Comparison of ENCODE assay signal across 10 cellular contexts in the genomic region with DNA sequence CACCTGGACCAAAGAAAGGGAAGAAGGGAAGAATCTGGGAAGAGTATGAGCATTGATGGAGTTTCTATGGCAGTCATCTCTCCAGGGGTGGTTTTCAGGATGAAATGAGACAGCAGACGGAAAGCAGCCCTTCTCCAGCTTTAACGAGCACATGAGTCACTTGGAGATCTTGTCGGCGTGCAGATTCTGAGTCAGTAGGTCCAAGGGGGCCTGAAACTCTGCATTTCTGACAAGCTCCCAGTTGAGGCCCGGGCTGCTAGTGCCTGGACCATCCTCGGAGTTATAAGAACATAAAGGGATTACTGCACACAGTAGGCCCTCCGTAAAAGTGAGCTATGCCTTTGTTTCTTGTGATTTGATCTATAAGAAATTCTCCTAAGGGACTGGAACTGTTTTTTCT. TPM values are rescaled to one million over a fixed set of nuclear protein-coding genes. Genes with fewer than 3 reads are reported as not detected.
A peak's percentile ranks its signal among the peaks of the same experiment; 100 is the strongest.
DNase-seq lines count a peak whose midpoint lies in the region; ATAC-seq and TF ChIP-seq lines count a peak whose summit lies in the region.
"Had no signal": no experiment of that assay in that cellular context is flagged by ENCODE, and none has a peak within 500 bp of the region (broad histone marks: within the 10 kb centered on the region; RNA-seq: fewer than 3 reads in every experiment).

No MANE protein-coding gene starts in this region.

- peaks cover 43 to 100% (median 99%) of the 10 kb centered on the region in 9 donors for H3K4me1 ChIP-seq in heart right ventricle
- H3K4me1 ChIP-seq in mesenchymal stem cell (ENCODE audit: control insufficient read depth, insufficient read depth, low read depth, low read length): peaks cover 56% of the 10 kb centered on the region
- H3K4me1 ChIP-seq in aorta (ENCODE audit: control insufficient read depth in 1 of 2, insufficient read depth in 2 of 2, low read length in 2 of 2): peaks cover 0 to 16% of the 10 kb centered on the region in 2 donors

- H3K4me1 Mint-ChIP-seq in WTC11: peaks cover 48% of the 10 kb centered on the region
- H3K4me1 Mint-ChIP-seq: activated naive CD4-positive, alpha-beta T cell treated with anti-CD3 and anti-CD28 coated beads, Interleukin-2, amount 50 U/mL, for 24 hours had no signal

- H2AK5ac ChIP-seq in mesenchymal stem cell (ENCODE audit: low read length, severe bottlenecking): peak overlapping the region; percentile 91

- H3K4me3 Mint-ChIP-seq in WTC11: no peak overlapping the region
- H3K4me3 Mint-ChIP-seq: activated naive CD4-positive, alpha-beta T cell treated with anti-CD3 and anti-CD28 coated beads, Interleukin-2, amount 50 U/mL, for 24 hours had no signal

- POLR2A ChIA-PET in WTC11 (lab: Charles Lee): no interaction called here

- DNase-seq in heart right ventricle (no peak), left ventricle myocardium superior (no peak), cardiac fibroblast (ENCODE audit: low read depth in 2 of 2) (peak; percentile 67 to 87), mesenchymal stem cell (peak; percentile 88), aorta (no peak), GDM1 (lab: John Stamatoyannopoulos, UW) (no peak), WTC11 (ENCODE audit: low spot score) (no peak)

- H3K4me3 ChIP-seq in heart right ventricle: no peak overlapping the region
- H3K4me3 ChIP-seq in cardiac fibroblast (replicated peaks in 1 of 2; ENCODE audit: low read depth in 2 of 2, low read length in 2 of 2): no peak overlapping the region
- H3K4me3 ChIP-seq in mesenchymal stem cell (ENCODE audit: insufficient read depth in 1 of 2, low read depth in 1 of 2, low read length in 2 of 2): no peak overlapping the region
- H3K4me3 ChIP-seq in aorta (ENCODE audit: low read length in 2 of 2): no peak overlapping the region

- H3K27ac ChIP-seq in heart right ventricle (peak overlapping the region; percentile 44 to 99 (median 94)), mesenchymal stem cell (ENCODE audit: low read length, poor library complexity, severe bottlenecking) (peak overlapping the region; percentile 91), aorta (ENCODE audit: low read depth in 1 of 2, low read length in 2 of 2) (peak overlapping the region; percentile 80 to 91)

- peaks cover 14% of the 10 kb centered on the region for H3K79me1 ChIP-seq in mesenchymal stem cell (replicated peaks; ENCODE audit: low read length, poor library complexity, severe bottlenecking)

- no peak overlapping the region for H2AFZ ChIP-seq in mesenchymal stem cell (ENCODE audit: low read depth, low read length)

- H3K18ac ChIP-seq in mesenchymal stem cell (ENCODE audit: low read depth in 1 of 2, low read length in 2 of 2): peak overlapping the region in 1 of 2 experiments; percentile 2

- H3K9me3 ChIP-seq in heart right ventricle: no peaks in the 10 kb centered on the region
- no peaks in the 10 kb centered on the region for H3K9me3 ChIP-seq in mesenchymal stem cell (ENCODE audit: control insufficient read depth, low read length)
- H3K9me3 ChIP-seq in aorta (ENCODE audit: control insufficient read depth, low read length): no peaks in the 10 kb centered on the region

- no peaks in the 10 kb centered on the region for H3K9me3 Mint-ChIP-seq in WTC11
- H3K9me3 Mint-ChIP-seq: activated naive CD4-positive, alpha-beta T cell treated with anti-CD3 and anti-CD28 coated beads, Interleukin-2, amount 50 U/mL, for 24 hours had no signal

- H3K4ac ChIP-seq in mesenchymal stem cell (ENCODE audit: low read depth in 1 of 2, low read length in 2 of 2): no peak overlapping the region

- no peak overlapping the region for H3K23ac ChIP-seq in mesenchymal stem cell (ENCODE audit: low read length in 2 of 2)

- no peak overlapping the region for H2BK15ac ChIP-seq in mesenchymal stem cell (ENCODE audit: low read depth, poor library complexity, severe bottlenecking)

- H2BK5ac ChIP-seq in mesenchymal stem cell (ENCODE audit: low read depth, low read length, poor library complexity, severe bottlenecking): peak overlapping the region; percentile 74

- no peak overlapping the region for H3K14ac ChIP-seq in mesenchymal stem cell (ENCODE audit: low read length in 2 of 2)

- peak in 1 of 8 donors; percentile 9 for ATAC-seq in heart right ventricle
- ATAC-seq in left ventricle myocardium superior: no peak
- no peak for ATAC-seq in aorta (ENCODE audit: low FRiP score)
- ATAC-seq in GM18867 (IDR thresholded peaks at IDR 0.05; ENCODE audit: unreplicated experiment): no peak
- no peak for ATAC-seq in WTC11

- intact Hi-C loops in heart right ventricle (cut with DNase I): no loop called here
- intact Hi-C loops in left ventricle myocardium superior (cut with micrococcal nuclease): no loop called here
- intact Hi-C loops in aorta (cut with DNase I): no loop called here

- TF ChIP-seq CTCF in heart right ventricle (IDR thresholded peaks at IDR 0.05): no peak
- no peak for TF ChIP-seq CTCF in cardiac fibroblast (IDR thresholded peaks at IDR 0.05; ENCODE audit: low read depth, low read length)
- no peak for TF ChIP-seq CTCF in WTC11 (IDR thresholded peaks at IDR 0.05)

- WGBS in heart right ventricle, 2 donors: 58 to 66% methylated on average over 7 of the region's 7 CpGs
- 23% methylated on average over 7 of the region's 7 CpGs for WGBS in mesenchymal stem cell
- WGBS in aorta, 2 donors: 35% methylated on average over 7 of the region's 7 CpGs

- H4K8ac ChIP-seq in mesenchymal stem cell (ENCODE audit: low read length): no peak overlapping the region

- peak overlapping the region; percentile 81 for H3K9ac ChIP-seq in mesenchymal stem cell (ENCODE audit: low read length)

- no peak overlapping the region for H3K4me2 ChIP-seq in mesenchymal stem cell (ENCODE audit: low read length, poor library complexity, severe bottlenecking)

- H3K27me3 Mint-ChIP-seq in WTC11 (ENCODE audit: low read depth): no peaks in the 10 kb centered on the region
- H3K27me3 Mint-ChIP-seq: activated naive CD4-positive, alpha-beta T cell treated with anti-CD3 and anti-CD28 coated beads, Interleukin-2, amount 50 U/mL, for 24 hours had no signal

- no peak overlapping the region for H2BK12ac ChIP-seq in mesenchymal stem cell (ENCODE audit: low read length in 2 of 2)

- no peak overlapping the region for H3K27ac Mint-ChIP-seq in WTC11
- H3K27ac Mint-ChIP-seq: activated naive CD4-positive, alpha-beta T cell treated with anti-CD3 and anti-CD28 coated beads, Interleukin-2, amount 50 U/mL, for 24 hours had no signal

- peaks cover 7% of the 10 kb centered on the region; the same call in 1 of the 2 replicates for H3K36me3 Mint-ChIP-seq in WTC11
- H3K36me3 Mint-ChIP-seq: activated naive CD4-positive, alpha-beta T cell treated with anti-CD3 and anti-CD28 coated beads, Interleukin-2, amount 50 U/mL, for 24 hours had no signal

- no peak overlapping the region for H4K91ac ChIP-seq in mesenchymal stem cell (ENCODE audit: low read length)

- H3K27me3 ChIP-seq in heart right ventricle (no peaks in the 10 kb centered on the region), mesenchymal stem cell (ENCODE audit: control insufficient read depth in 1 of 2, insufficient read depth in 1 of 2, low read length in 2 of 2) (no peaks in the 10 kb centered on the region), aorta (ENCODE audit: control insufficient read depth in 1 of 2, insufficient read depth in 2 of 2, low read length in 1 of 2) (no peaks in the 10 kb centered on the region)

- H2BK120ac ChIP-seq in mesenchymal stem cell (ENCODE audit: low read depth, low read length): no peak overlapping the region

- CTCF ChIA-PET in WTC11 (lab: Charles Lee): interaction anchor here (0.7 to 1.2 kb wide), 3 partner anchors 23 to 44 kb away, joined by 3 to 4 read pairs (median 3); no protein-coding TSS in a partner anchor

- H3K36me3 ChIP-seq in heart right ventricle (peaks cover 0 to 62% (median 12%) of the 10 kb centered on the region in 9 donors), mesenchymal stem cell (ENCODE audit: control insufficient read depth in 1 of 2, insufficient read depth in 2 of 2, low read depth in 1 of 2, low read length in 2 of 2) (peaks cover 9 to 28% of the 10 kb centered on the region in 2 experiments), aorta (ENCODE audit: control insufficient read depth in 1 of 2, insufficient read depth in 2 of 2, low read length in 1 of 2) (no peaks in the 10 kb centered on the region)

TF ChIP-seq in WTC11, 78 proteins besides CTCF, POLR2A, EP300 and RAD21 (continues in another document):
- TF ChIP-seq GTF2I (CRISPR knock-in tag; conservative IDR thresholded peaks at IDR 0.05): no peak

RNA-seq across cellular contexts. Expression of gene HSPG2, which starts 17.6 kb away (rescaled TPM):
- total RNA-seq in heart right ventricle: 100 to 1,000 TPM; 249 to 508 (median 320) TPM
- polyA plus RNA-seq in heart right ventricle: 100 to 1,000 TPM; 221 to 276 TPM
- total RNA-seq in left ventricle myocardium superior: 269 TPM
- 26.3 TPM for polyA plus RNA-seq in mesenchymal stem cell (2013, experiment 1 of 2)
- 21.0 TPM for polyA plus RNA-seq in mesenchymal stem cell (2013, experiment 2 of 2)
- 1,000 to 10,000 TPM in 1 of 2 donors, 100 to 1,000 TPM in 1; 868 to 1,205 TPM for total RNA-seq in aorta
- polyA plus RNA-seq in aorta: 100 to 1,000 TPM in 1 of 2 donors, 10 to 100 TPM in 1; 49.1 to 268 TPM
- total RNA-seq in WTC11 (2021): 120 to 127 TPM (median 120 TPM) in 3 replicates

RNA-seq across cellular contexts. Expression of gene CELA3B, which starts 57.3 kb away (rescaled TPM):
- 1 to 10 TPM in 7 of 10 donors, not detected in 3; 1.1 to 2.5 (median 1.3) TPM for total RNA-seq in heart right ventricle
- polyA plus RNA-seq in heart right ventricle: under 1 TPM in 1 of 2 donors, not detected in 1; 0.13 TPM
- total RNA-seq in left ventricle myocardium superior: not detected
- polyA plus RNA-seq in mesenchymal stem cell (2013, experiment 1 of 2): not detected
- polyA plus RNA-seq in mesenchymal stem cell (2013, experiment 2 of 2): not detected
- 1 to 10 TPM; 1.0 to 1.8 TPM for total RNA-seq in aorta
- 1 to 10 TPM; 2.5 to 7.5 TPM for polyA plus RNA-seq in aorta
- 4.4 to 6.7 TPM (median 5.0 TPM) in 3 replicates for total RNA-seq in WTC11 (2021)
- total RNA-seq: urinary bladder had no signal

Comparison
In these comparisons a context has a peak if more than half of its experiments do, and no peak if none do; other contexts are left out.
1. DNase-seq: peak in cardiac fibroblast (2 of 2) and mesenchymal stem cell (single experiment); none in heart right ventricle (0 of 2), left ventricle myocardium superior (single experiment), aorta (0 of 2), GDM1 (single experiment) and WTC11 (single experiment).
2. Peak in every context shown above with its lines, with median percentiles within 50 percentile points of each other: H3K27ac ChIP-seq.